In the genomic region with DNA sequence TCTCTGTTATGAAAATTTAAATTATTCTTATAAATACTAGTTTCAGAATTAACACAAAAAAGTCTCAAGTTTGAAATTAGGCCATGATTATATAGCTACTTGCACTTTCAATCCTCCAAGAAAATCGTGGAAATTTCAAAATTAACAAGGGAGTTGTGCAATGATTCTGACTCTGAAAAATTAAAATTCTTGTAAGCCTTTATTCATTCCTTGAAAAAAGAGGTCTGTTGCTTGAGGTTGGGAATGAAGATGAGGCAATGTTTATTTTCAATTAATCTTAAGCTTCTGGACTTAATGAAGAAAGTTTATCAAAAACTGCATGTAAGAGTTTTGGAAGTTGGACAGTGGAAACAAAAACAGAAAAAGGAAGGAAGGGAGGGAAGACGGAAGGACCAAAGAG, we compare ENCODE assay signal across 24 cellular contexts.
DNase-seq lines count a peak whose midpoint lies in the region; ATAC-seq, FAIRE-seq and TF ChIP-seq lines count a peak whose summit lies in the region.
"Had no signal": no experiment of that assay in that cellular context is flagged by ENCODE, and none has a peak within 500 bp of the region (broad histone marks: within the 10 kb centered on the region; RNA-seq: fewer than 3 reads in every experiment).

No MANE protein-coding gene starts in this region.

- TF ChIP-seq RAD21 in HepG2 (CRISPR knock-in tag; IDR thresholded peaks at IDR 0.05) = no peak

- H3K4me3 ChIP-seq in HepG2 (replicated peaks in 1 of 3; ENCODE audit: insufficient read depth in 1 of 3, low read depth in 2 of 3, low read length in 3 of 3) = no peak overlapping the region
- no peak overlapping the region for H3K4me3 ChIP-seq in right lobe of liver
- H3K4me3 ChIP-seq in gastroesophageal sphincter = no peak overlapping the region
- H3K4me3 ChIP-seq in osteoblast (ENCODE audit: insufficient read depth, low read length) = no peak overlapping the region
- H3K4me3 ChIP-seq: A549 had no signal

- H3K27me3 ChIP-seq in HepG2 (ENCODE audit: control insufficient read depth in 1 of 2, insufficient read depth in 2 of 2, low read length in 2 of 2) = no peaks in the 10 kb centered on the region
- H3K27me3 ChIP-seq in right lobe of liver = no peaks in the 10 kb centered on the region
- H3K27me3 ChIP-seq in gastroesophageal sphincter = no peaks in the 10 kb centered on the region
- no peaks in the 10 kb centered on the region for H3K27me3 ChIP-seq in osteoblast (ENCODE audit: insufficient read depth, low read length)

- H3K79me2 ChIP-seq in HepG2 (ENCODE audit: insufficient read depth, low read length) (no peaks in the 10 kb centered on the region), osteoblast (ENCODE audit: insufficient read depth, low read length) (no peaks in the 10 kb centered on the region)

- DNase-seq in HepG2 (ENCODE audit: low spot score) (no peak), right lobe of liver (no peak), amniotic epithelial cell (ENCODE audit: low read depth) (peak; percentile 72), islet precursor cell (no peak), medulla oblongata (ENCODE audit: extremely low spot score) (no peak), osteoblast (ENCODE audit: insufficient read length, low spot score, missing footprints) (no peak)
- DNase-seq: Caco-2; CD8-positive, alpha-beta T cell; EL; GDM1; HCEC 1CT; MM.1S; NCI-H2029; NCI-H446; NCI-H524 treated with DMSO at 0.1 percent for 48 hours; NCI-H774; SHP77 treated with DMSO at 0.1 percent for 48 hours had no signal

- intact Hi-C loops in HepG2 (cut with micrococcal nuclease; ENCODE audit: unreplicated experiment) = no loop called here
- intact Hi-C loops in right lobe of liver (cut with DNase I) = no loop called here

- H3K4me1 ChIP-seq in HepG2 (ENCODE audit: insufficient read depth, low read length) = no peaks in the 10 kb centered on the region
- H3K4me1 ChIP-seq in right lobe of liver = peaks cover 0 to 6% (median 0%) of the 10 kb centered on the region in 4 donors
- H3K4me1 ChIP-seq in gastroesophageal sphincter = no peaks in the 10 kb centered on the region
- H3K4me1 ChIP-seq in osteoblast (ENCODE audit: insufficient read depth, low read length) = no peaks in the 10 kb centered on the region
- H3K4me1 ChIP-seq: A549, Caco-2 had no signal

- H3K4me2 ChIP-seq in HepG2 (ENCODE audit: low read depth, low read length) = no peak overlapping the region
- no peak overlapping the region for H3K4me2 ChIP-seq in osteoblast (ENCODE audit: insufficient read depth, low read length)
- H3K4me2 ChIP-seq: A549, KMS-11 had no signal

- H3K9ac ChIP-seq in HepG2 (ENCODE audit: insufficient read depth, low read depth, low read length) = no peak overlapping the region
- H3K9ac ChIP-seq: KMS-11 had no signal

- TF ChIP-seq EP300 in HepG2 (IDR thresholded peaks at IDR 0.05; ENCODE audit: low read depth in 2 of 2, low read length in 2 of 2) (no peak), HepG2 (CRISPR knock-in tag; IDR thresholded peaks at IDR 0.05; ENCODE audit: borderline replicate concordance) (no peak), gastroesophageal sphincter (IDR thresholded peaks at IDR 0.05) (no peak)

- CTCF ChIA-PET in HepG2 (lab: Yijun Ruan, JAX; ENCODE audit: low intra/inter-chr PET ratio, low total read pairs) = no interaction called here

- WGBS in HepG2 (ENCODE audit: low lambda C conversion rate) = 27% methylated on average over 2 of the region's 2 CpGs
- WGBS in right lobe of liver (ENCODE audit: insufficient coverage, low coverage, low lambda C conversion rate, missing lambda C conversion rate) = 52% methylated on average over 2 of the region's 2 CpGs
- WGBS in gastroesophageal sphincter (ENCODE audit: low coverage in 1 of 2), 2 donors = 73 to 75% methylated on average over 2 of the region's 2 CpGs

- POLR2A ChIA-PET in HepG2 (lab: Yijun Ruan, JAX) = no interaction called here

- ATAC-seq in HepG2 = no peak
- ATAC-seq in right lobe of liver = no peak
- peak; percentile 44 for ATAC-seq in gastroesophageal sphincter
- ATAC-seq: A549; CD8-positive, alpha-beta T cell had no signal

- no peak for TF ChIP-seq CTCF in HepG2 (CRISPR knock-in tag; IDR thresholded peaks at IDR 0.05)
- TF ChIP-seq CTCF in right lobe of liver (IDR thresholded peaks at IDR 0.05) = no peak
- no peak for TF ChIP-seq CTCF in gastroesophageal sphincter (IDR thresholded peaks at IDR 0.05)
- TF ChIP-seq CTCF in osteoblast (IDR thresholded peaks at IDR 0.05; ENCODE audit: extremely low read depth, low read depth, low read length) = no peak

- in situ Hi-C loops in HepG2 (cut with HindIII; ENCODE audit: extremely low pct_ligation_motif_present, low pct_unique_long_range_greater_than_20kb) = no loop called here

- no peaks in the 10 kb centered on the region for H4K20me1 ChIP-seq in HepG2 (ENCODE audit: insufficient read depth, low read length)
- no peaks in the 10 kb centered on the region for H4K20me1 ChIP-seq in osteoblast (ENCODE audit: insufficient read depth, low read length)

- H3K9me3 ChIP-seq in HepG2 (ENCODE audit: low read length) = no peaks in the 10 kb centered on the region
- no peaks in the 10 kb centered on the region for H3K9me3 ChIP-seq in right lobe of liver
- H3K9me3 ChIP-seq in gastroesophageal sphincter = peaks cover 0 to 12% (median 0%) of the 10 kb centered on the region in 3 donors
- no peaks in the 10 kb centered on the region for H3K9me3 ChIP-seq in osteoblast (ENCODE audit: low read depth, low read length)
- H3K9me3 ChIP-seq: A549, Caco-2 had no signal

- no TSS peak for BruUV-seq in HepG2 (replicated peaks; lab: Mats Ljungman, UMichigan)

- no peak for TF ChIP-seq POLR2A in HepG2 (IDR thresholded peaks at IDR 0.05; ENCODE audit: insufficient read depth in 1 of 2, low read depth in 2 of 2, low read length in 2 of 2)
- no peak for TF ChIP-seq POLR2A in right lobe of liver (IDR thresholded peaks at IDR 0.05)
- TF ChIP-seq POLR2A in gastroesophageal sphincter (IDR thresholded peaks at IDR 0.05) = no peak

- H2AFZ ChIP-seq in HepG2 (ENCODE audit: low read length) (no peak overlapping the region), osteoblast (ENCODE audit: low read length) (no peak overlapping the region)

- FAIRE-seq in HepG2 (lab: Jason Lieb, UNC) = no peak
- FAIRE-seq: GM12891, H1, HTR-8/SVneo had no signal

- H3K27ac ChIP-seq in HepG2 (ENCODE audit: extremely low read length, insufficient read depth, low read length) (no peak overlapping the region), right lobe of liver (no peak overlapping the region), gastroesophageal sphincter (peak overlapping the region in 1 of 4 donors; percentile 1), osteoblast (ENCODE audit: low read depth, low read length) (no peak overlapping the region)
- H3K27ac ChIP-seq: A549, C4-2B, KMS-11 had no signal

- no peaks in the 10 kb centered on the region for H3K36me3 ChIP-seq in HepG2 (replicated peaks in 1 of 2; ENCODE audit: control insufficient read depth in 1 of 2, insufficient read depth in 2 of 2, low read length in 2 of 2)
- H3K36me3 ChIP-seq in right lobe of liver = no peaks in the 10 kb centered on the region
- no peaks in the 10 kb centered on the region for H3K36me3 ChIP-seq in gastroesophageal sphincter
- no peaks in the 10 kb centered on the region for H3K36me3 ChIP-seq in osteoblast (ENCODE audit: insufficient read depth, low read length)

TF ChIP-seq in HepG2, 621 proteins besides CTCF, POLR2A, EP300 and RAD21:
- TF ChIP-seq CEBPB (IDR thresholded peaks at IDR 0.05; ENCODE audit: borderline replicate concordance, low read depth, low read length) = 0 out of 2 replicates have a peak, but pooled peaks have one; percentile 11
- no peak for TF ChIP-seq ZNF333 (CRISPR knock-in tag; IDR thresholded peaks at IDR 0.05; ENCODE audit: borderline replicate concordance)
- no peak for TF ChIP-seq FOXO4 (CRISPR knock-in tag; conservative IDR thresholded peaks at IDR 0.05)
